ENCODE assay signal across 8 cellular contexts in the genomic region with DNA sequence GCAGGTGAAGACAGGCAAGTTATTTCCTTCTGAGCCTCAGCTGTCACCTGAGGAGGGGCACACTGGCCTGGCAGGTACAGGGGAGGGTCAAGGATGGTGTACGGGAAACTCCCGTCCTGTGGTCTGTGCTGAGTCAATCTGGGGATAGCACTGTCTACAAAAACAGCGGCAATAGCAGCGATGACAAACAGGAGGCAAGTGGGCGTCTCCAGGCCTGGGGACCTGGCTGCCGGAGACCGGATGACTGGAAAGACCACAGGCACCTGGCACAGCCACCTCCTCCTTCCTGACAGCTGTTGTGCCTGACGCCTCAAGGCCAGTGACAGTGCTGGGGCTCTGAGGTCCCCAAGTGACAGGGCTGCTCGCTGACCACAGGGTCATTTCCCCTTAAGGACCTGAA.
DNase-seq lines count a peak whose midpoint lies in the region; ATAC-seq and TF ChIP-seq lines count a peak whose summit lies in the region.

No MANE protein-coding gene starts in this region.

- H3K36me3 Mint-ChIP-seq in activated naive CD8-positive, alpha-beta T cell treated with anti-CD3 and anti-CD28 coated beads for 36 hours, result no peaks in the 10 kb centered on the region

- peaks cover 6% of the 10 kb centered on the region for H3K4me1 Mint-ChIP-seq in activated naive CD8-positive, alpha-beta T cell treated with anti-CD3 and anti-CD28 coated beads for 36 hours

- DNase-seq in GM10248 (ENCODE audit: extremely low spot score) (peak; percentile 72), SIG-M5 treated with dmso at 0.1 percent for 504 hours (lab: John Stamatoyannopoulos, UW; ENCODE audit: unreplicated experiment) (no peak), Ammon's horn (ENCODE audit: low spot score) (no peak), germinal center (ENCODE audit: low spot score) (no peak), HPDE6-E6E7 (ENCODE audit: extremely low spot score) (no peak)
- peak; percentile 55 for DNase-seq in activated naive CD8-positive, alpha-beta T cell treated with anti-CD3 and anti-CD28 coated beads for 36 hours

- no peak overlapping the region for H3K27ac Mint-ChIP-seq in activated naive CD8-positive, alpha-beta T cell treated with anti-CD3 and anti-CD28 coated beads for 36 hours

- CTCF ChIA-PET in GM10248 (lab: Yijun Ruan, JAX), result no interaction called here

- H3K4me3 Mint-ChIP-seq in activated naive CD8-positive, alpha-beta T cell treated with anti-CD3 and anti-CD28 coated beads for 36 hours, result no peak overlapping the region

- H3K9me3 Mint-ChIP-seq in activated naive CD8-positive, alpha-beta T cell treated with anti-CD3 and anti-CD28 coated beads for 36 hours, result no peaks in the 10 kb centered on the region

- peak; percentile 85 for ATAC-seq in GM19397 (IDR thresholded peaks at IDR 0.05; ENCODE audit: unreplicated experiment)
- peak; percentile 84 for ATAC-seq in HG03135 (IDR thresholded peaks at IDR 0.05; ENCODE audit: unreplicated experiment)

- H3K27me3 Mint-ChIP-seq in activated naive CD8-positive, alpha-beta T cell treated with anti-CD3 and anti-CD28 coated beads for 36 hours, result peaks cover 9% of the 10 kb centered on the region

- no peak for TF ChIP-seq CTCF in GM10248 (IDR thresholded peaks at IDR 0.05; ENCODE audit: control extremely low read depth, extremely low read depth, low read depth, missing control alignments)

- POLR2A ChIA-PET in GM10248 (lab: Yijun Ruan, JAX), result no interaction called here

Comparison
In these comparisons a context has a peak if more than half of its experiments do, and no peak if none do; other contexts are left out.
1. DNase-seq: peak in GM10248 (single experiment) and activated naive CD8-positive, alpha-beta T cell treated with anti-CD3 and anti-CD28 coated beads for 36 hours (single experiment); none in SIG-M5 treated with dmso at 0.1 percent for 504 hours (single experiment), Ammon's horn (single experiment), germinal center (single experiment) and HPDE6-E6E7 (single experiment).